Comparison of ENCODE assay signal across 22 cellular contexts in the genomic region with DNA sequence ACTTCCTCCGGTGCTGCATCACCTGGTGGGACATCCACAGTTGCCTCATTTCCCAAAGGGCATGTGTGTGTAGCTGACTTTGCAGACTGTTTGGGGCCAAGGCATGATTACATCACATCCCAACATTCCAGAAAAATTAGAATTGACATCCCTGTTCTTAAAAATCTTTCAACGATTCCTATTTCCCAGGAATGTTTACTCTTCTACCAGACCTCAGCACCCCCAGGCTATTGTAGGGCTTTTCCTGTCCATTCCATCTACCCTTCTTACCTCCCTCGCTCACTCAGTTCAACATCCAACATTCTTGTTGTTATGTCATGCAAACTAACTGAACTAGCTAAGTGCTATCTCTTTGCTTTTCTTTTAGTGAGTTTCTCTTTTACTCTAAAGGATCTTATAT. TPM values are rescaled to one million over a fixed set of nuclear protein-coding genes. Genes with fewer than 3 reads are reported as not detected.
DNase-seq lines count a peak whose midpoint lies in the region; ATAC-seq and TF ChIP-seq lines count a peak whose summit lies in the region.
"Had no signal": no experiment of that assay in that cellular context is flagged by ENCODE, and none has a peak within 500 bp of the region (broad histone marks: within the 10 kb centered on the region; RNA-seq: fewer than 3 reads in every experiment).

No MANE protein-coding gene starts in this region.

- peaks cover 17% of the 10 kb centered on the region for H3F3A ChIP-seq in GM23248 (ENCODE audit: insufficient read depth)

- H3K9me3 ChIP-seq in GM23248 (ENCODE audit: low read depth) (no peaks in the 10 kb centered on the region), RWPE2 (ENCODE audit: severe bottlenecking) (no peaks in the 10 kb centered on the region), trophoblast cell (ENCODE audit: insufficient read depth, low read depth, low read length) (no peaks in the 10 kb centered on the region)
- H3K9me3 ChIP-seq: esophagus muscularis mucosa, gastroesophageal sphincter, ovary, sigmoid colon had no signal

- H3K4me3 ChIP-seq in GM23248 (no peak overlapping the region), RWPE2 (ENCODE audit: severe bottlenecking) (no peak overlapping the region), fibroblast of pulmonary artery (replicated peaks; ENCODE audit: low read depth, low read length) (no peak overlapping the region), trophoblast cell (ENCODE audit: low read depth, low read length) (no peak overlapping the region)
- H3K4me3 ChIP-seq: esophagus muscularis mucosa, gastroesophageal sphincter, ovary, sigmoid colon had no signal

- H4K91ac ChIP-seq in trophoblast cell (ENCODE audit: low read depth, low read length) = no peak overlapping the region

- no peak overlapping the region for H3K18ac ChIP-seq in trophoblast cell (ENCODE audit: low read length)

- H3K27ac ChIP-seq in GM23248 (no peak overlapping the region), RWPE2 (ENCODE audit: poor library complexity, severe bottlenecking) (no peak overlapping the region), trophoblast cell (ENCODE audit: low read depth, low read length) (peak overlapping the region; percentile 27)
- H3K27ac ChIP-seq: esophagus muscularis mucosa, gastroesophageal sphincter, ovary, sigmoid colon had no signal

- H4K12ac ChIP-seq in trophoblast cell (ENCODE audit: low read depth, low read length) = no peak overlapping the region

- no peak overlapping the region for H3K4me2 ChIP-seq in GM23248 (ENCODE audit: unreplicated experiment)
- peak overlapping the region; percentile 31 for H3K4me2 ChIP-seq in trophoblast cell (ENCODE audit: low read length)

- intact Hi-C loops in posterior cingulate gyrus (cut with DNase I) = no loop called here

- H3K4ac ChIP-seq in trophoblast cell (ENCODE audit: low read depth, low read length) = no peak overlapping the region

- no peak overlapping the region for H3K23ac ChIP-seq in trophoblast cell (ENCODE audit: low read length)

- 70 to 74% methylated on average over 3 of the region's 3 CpGs for WGBS in GM23248 (ENCODE audit: low coverage in 1 of 2, low lambda C conversion rate in 2 of 2, missing lambda C conversion rate in 2 of 2), 2 experiments
- WGBS in trophoblast cell (ENCODE audit: extremely low coverage, insufficient coverage, insufficient read length) = no CpG with 5 or more reads among the region's 3 CpGs

- H3K36me3 ChIP-seq in GM23248 (ENCODE audit: low read depth) = 0 out of 2 replicates have a peak, but pooled peaks cover 6% of the 10 kb centered on the region
- H3K36me3 ChIP-seq in RWPE2 (ENCODE audit: low read depth) = no peaks in the 10 kb centered on the region
- H3K36me3 ChIP-seq in trophoblast cell (ENCODE audit: control insufficient read depth in 1 of 2, insufficient read depth in 2 of 2, low read length in 2 of 2) = no peaks in the 10 kb centered on the region
- H3K36me3 ChIP-seq: ovary had no signal

- DNase-seq in GM23248 (peak; percentile 14), RWPE2 (ENCODE audit: low spot score) (no peak), fibroblast of pulmonary artery (ENCODE audit: low read depth) (peak; percentile 10), trophoblast cell (no peak), posterior cingulate gyrus (no peak), 8988T (no peak), NCI-H510A treated with DMSO at 0.1 percent for 48 hours (lab: John Stamatoyannopoulos, UW) (no peak)
- DNase-seq in stimulated activated CD4-positive, alpha-beta T cell treated with anti-CD3 and anti-CD28 coated beads, Interleukin-15, amount 100 ng/mL, for 24 hours = no peak
- DNase-seq: activated CD8-positive, alpha-beta memory T cell treated with anti-CD3 and anti-CD28 coated beads, Interleukin-2, amount 50 U/mL, for 4 hours; effector memory CD8-positive, alpha-beta T cell; GF-D8; midbrain; natural killer cell; NCI-H1105 treated with DMSO at 0.1 percent for 48 hours; NCI-H446 treated with DMSO at 0.1 percent for 48 hours; ovary; sigmoid colon had no signal

- no peak overlapping the region for H4K8ac ChIP-seq in trophoblast cell (ENCODE audit: low read depth, low read length)

- H3K4me1 ChIP-seq in GM23248 (ENCODE audit: insufficient read depth) = peaks cover 12% of the 10 kb centered on the region
- H3K4me1 ChIP-seq in RWPE2 (ENCODE audit: insufficient read depth, poor library complexity, severe bottlenecking) = peaks cover 11% of the 10 kb centered on the region
- H3K4me1 ChIP-seq in trophoblast cell (ENCODE audit: control insufficient read depth in 1 of 2, insufficient read depth in 2 of 2, low read length in 2 of 2) = peaks cover 6 to 9% of the 10 kb centered on the region in 2 experiments
- H3K4me1 ChIP-seq: esophagus muscularis mucosa, gastroesophageal sphincter, sigmoid colon had no signal

- no peak for TF ChIP-seq CTCF in RWPE2 (IDR thresholded peaks at IDR 0.05; ENCODE audit: poor library complexity, severe bottlenecking)
- no peak for TF ChIP-seq CTCF in fibroblast of pulmonary artery (IDR thresholded peaks at IDR 0.05; ENCODE audit: low read length, missing control alignments)

- no peak overlapping the region for H2AFZ ChIP-seq in GM23248
- no peak overlapping the region for H2AFZ ChIP-seq in trophoblast cell (ENCODE audit: insufficient read depth, low read length, poor library complexity)

- in situ Hi-C loops in GM23248 (cut with MboI) = no loop called here

- no peak overlapping the region for H2AK5ac ChIP-seq in trophoblast cell (ENCODE audit: low read length)

- no peak overlapping the region for H2BK5ac ChIP-seq in trophoblast cell (ENCODE audit: low read depth, low read length, poor library complexity)

- peaks cover 3% of the 10 kb centered on the region for H3K79me1 ChIP-seq in trophoblast cell (ENCODE audit: low read length)

- H3K27me3 ChIP-seq in GM23248 (replicated peaks; ENCODE audit: insufficient read depth) = no peaks in the 10 kb centered on the region
- H3K27me3 ChIP-seq in RWPE2 (ENCODE audit: insufficient read depth, poor library complexity, severe bottlenecking) = no peaks in the 10 kb centered on the region
- no peaks in the 10 kb centered on the region for H3K27me3 ChIP-seq in trophoblast cell (ENCODE audit: insufficient read depth, low read length)
- H3K27me3 ChIP-seq: esophagus muscularis mucosa, gastroesophageal sphincter, ovary, sigmoid colon had no signal

- no peaks in the 10 kb centered on the region for H3K9me2 ChIP-seq in GM23248 (ENCODE audit: insufficient read depth)

- H3K9ac ChIP-seq in GM23248 = no peak overlapping the region
- H3K9ac ChIP-seq in trophoblast cell (ENCODE audit: low read length) = no peak overlapping the region

- ATAC-seq in RWPE2 (ENCODE audit: low read depth) = peak; percentile 40; the same call in 1 of the 3 replicates
- ATAC-seq: activated naive CD4-positive, alpha-beta T cell treated with anti-CD3 and anti-CD28 coated beads, Interleukin-2, amount 50 U/mL, for 72 hours; activated T-helper 17 cell treated with anti-CD3 and anti-CD28 coated beads, Interleukin-2, amount 50 U/mL, for 72 hours; effector memory CD8-positive, alpha-beta T cell; gastroesophageal sphincter; HepG2; natural killer cell had no signal

- H2BK120ac ChIP-seq in trophoblast cell (ENCODE audit: insufficient read depth, low read length, poor library complexity) = no peak overlapping the region

- no peak overlapping the region for H2BK12ac ChIP-seq in trophoblast cell (ENCODE audit: low read length)

- no peaks in the 10 kb centered on the region for H3K79me2 ChIP-seq in GM23248 (ENCODE audit: insufficient read depth)
- H3K79me2 ChIP-seq in trophoblast cell (ENCODE audit: control insufficient read depth, insufficient read depth, low read length, poor library complexity) = no peaks in the 10 kb centered on the region

- H3K14ac ChIP-seq in trophoblast cell (ENCODE audit: low read length) = no peak overlapping the region

- H4K20me1 ChIP-seq in GM23248 (ENCODE audit: insufficient read depth) = no peaks in the 10 kb centered on the region

RNA-seq across cellular contexts. Expression of a gene that starts 37.3 kb away (rescaled TPM):
- total RNA-seq in GM23248 (2014; rRNA removed; shearing (Covaris generic)) = 1.2 and 2.8 TPM in 2 replicates
- 1.1 and 1.4 TPM in 2 replicates for polyA plus RNA-seq in GM23248 (2016; fragmentation: Nextera tagmentation; extraction: Ambion mirVana)
- 0.85 and 1.1 TPM in 2 replicates for polyA plus RNA-seq in trophoblast cell (2013)
- total RNA-seq: HepG2 had no signal

Comparison
In these comparisons a context has a peak if more than half of its experiments do, and no peak if none do; other contexts are left out.
1. DNase-seq: peak in GM23248 (single experiment) and fibroblast of pulmonary artery (single experiment); none in RWPE2 (single experiment), trophoblast cell (0 of 2), posterior cingulate gyrus (0 of 10), 8988T (single experiment), NCI-H510A treated with DMSO at 0.1 percent for 48 hours (single experiment) and stimulated activated CD4-positive, alpha-beta T cell treated with anti-CD3 and anti-CD28 coated beads, Interleukin-15, amount 100 ng/mL, for 24 hours (single experiment).